ENCODE assay signal across 8 cellular contexts in the genomic region with DNA sequence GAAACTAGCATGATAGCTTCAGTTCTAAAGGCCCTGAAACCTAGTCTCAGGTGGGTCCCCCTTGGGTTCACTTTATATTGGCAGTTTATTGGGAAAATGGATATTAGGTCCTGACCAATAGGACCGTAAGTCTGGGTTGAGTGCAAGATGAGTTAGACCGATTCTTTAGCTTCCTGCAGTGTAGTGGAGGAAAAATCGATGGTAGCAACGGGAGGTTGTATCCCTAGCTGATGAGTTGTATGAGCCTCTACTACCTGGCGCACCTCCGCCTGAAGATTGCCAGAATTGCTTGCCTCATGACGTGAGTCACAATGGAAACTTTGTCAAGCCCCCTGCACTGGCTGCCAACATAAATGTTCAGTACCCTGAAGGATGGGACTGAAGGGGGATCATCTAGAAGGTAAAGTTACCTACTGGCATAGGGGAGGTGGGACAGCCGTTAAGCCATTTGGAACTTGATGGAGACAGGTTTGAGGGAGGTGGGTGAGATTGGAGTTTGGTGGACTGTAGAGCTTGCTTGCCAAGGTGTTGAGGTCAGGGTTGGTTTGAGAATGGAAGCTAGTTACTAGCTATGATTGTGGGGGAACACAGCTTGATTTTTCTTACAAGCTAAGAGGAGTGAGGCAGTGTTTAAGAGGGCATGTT. TPM values are rescaled to one million over a fixed set of nuclear protein-coding genes. Genes with fewer than 3 reads are reported as not detected.
A peak's percentile ranks its signal among the peaks of the same experiment; 100 is the strongest.
DNase-seq lines count a peak whose midpoint lies in the region; ATAC-seq and TF ChIP-seq lines count a peak whose summit lies in the region.

No MANE protein-coding gene starts in this region.

- H3K79me2 ChIP-seq in SU-DHL-6 (ENCODE audit: insufficient read depth, low read length): peaks cover 31% of the 10 kb centered on the region
- H3K79me2 ChIP-seq in trophoblast cell (ENCODE audit: control insufficient read depth, insufficient read depth, low read length, poor library complexity): peaks cover 19% of the 10 kb centered on the region

- H3K18ac ChIP-seq in trophoblast cell (ENCODE audit: low read length): peak overlapping the region; percentile 23

- H3K36me3 ChIP-seq in SU-DHL-6 (ENCODE audit: low read length): peaks cover 48% of the 10 kb centered on the region
- H3K36me3 ChIP-seq in trophoblast cell (ENCODE audit: control insufficient read depth in 1 of 2, insufficient read depth in 2 of 2, low read length in 2 of 2): peaks cover 41 to 45% of the 10 kb centered on the region in 2 experiments

- H3K4ac ChIP-seq in trophoblast cell (ENCODE audit: low read depth, low read length): no peak overlapping the region

- ATAC-seq in GM21825 (IDR thresholded peaks at IDR 0.05; ENCODE audit: unreplicated experiment) (no peak), GM18502 (IDR thresholded peaks at IDR 0.05; ENCODE audit: poor library complexity, unreplicated experiment) (no peak)

- no peak overlapping the region for H4K91ac ChIP-seq in trophoblast cell (ENCODE audit: low read depth, low read length)

- H3K4me3 ChIP-seq in GM12875 (ENCODE audit: low read depth, low read length): peak overlapping the region; percentile 84
- no peak overlapping the region for H3K4me3 ChIP-seq in SU-DHL-6 (ENCODE audit: insufficient read depth, low read length, poor library complexity, severe bottlenecking)
- H3K4me3 ChIP-seq in trophoblast cell (ENCODE audit: low read depth, low read length): no peak overlapping the region

- no peak overlapping the region for H2AK5ac ChIP-seq in trophoblast cell (ENCODE audit: low read length)

- peak overlapping the region; percentile 25 for H4K12ac ChIP-seq in trophoblast cell (ENCODE audit: low read depth, low read length)

- no peaks in the 10 kb centered on the region for H4K20me1 ChIP-seq in SU-DHL-6 (ENCODE audit: low read depth, low read length)

- no peaks in the 10 kb centered on the region for H3K9me3 ChIP-seq in SU-DHL-6 (ENCODE audit: insufficient read depth, low read length)
- H3K9me3 ChIP-seq in trophoblast cell (ENCODE audit: insufficient read depth, low read depth, low read length): no peaks in the 10 kb centered on the region

- H4K8ac ChIP-seq in trophoblast cell (ENCODE audit: low read depth, low read length): no peak overlapping the region

- peak; percentile 40 for DNase-seq in dermis blood vessel endothelial cell
- peak in 1 of 2 donors; percentile 14 for DNase-seq in trophoblast cell
- no peak for DNase-seq in Ammon's horn (ENCODE audit: low spot score)
- no peak for DNase-seq in DMS153 (lab: John Stamatoyannopoulos, UW)

- H3K4me1 ChIP-seq in trophoblast cell (ENCODE audit: control insufficient read depth in 1 of 2, insufficient read depth in 2 of 2, low read length in 2 of 2): peaks cover 0 to 6% of the 10 kb centered on the region in 2 experiments

- peaks cover 95% of the 10 kb centered on the region for H3F3A ChIP-seq in SU-DHL-6 (ENCODE audit: insufficient read depth)

- H2BK5ac ChIP-seq in trophoblast cell (ENCODE audit: low read depth, low read length, poor library complexity): peak overlapping the region; percentile 23

- H2BK120ac ChIP-seq in trophoblast cell (ENCODE audit: insufficient read depth, low read length, poor library complexity): no peak overlapping the region

- no CpG with 5 or more reads among the region's 8 CpGs for WGBS in trophoblast cell (ENCODE audit: extremely low coverage, insufficient coverage, insufficient read length)

- TF ChIP-seq CTCF in GM12875 (IDR thresholded peaks at IDR 0.05; ENCODE audit: borderline replicate concordance, insufficient read depth, low read depth, low read length): no peak
- TF ChIP-seq CTCF in SU-DHL-6 (IDR thresholded peaks at IDR 0.05; ENCODE audit: insufficient read depth, low read length, poor library complexity, severe bottlenecking): no peak

- H2AFZ ChIP-seq in SU-DHL-6 (ENCODE audit: low read depth, low read length, severe bottlenecking): no peak overlapping the region
- H2AFZ ChIP-seq in trophoblast cell (ENCODE audit: insufficient read depth, low read length, poor library complexity): no peak overlapping the region

- H3K23ac ChIP-seq in trophoblast cell (ENCODE audit: low read length): no peak overlapping the region

- H3K79me1 ChIP-seq in trophoblast cell (ENCODE audit: low read length): peaks cover 28% of the 10 kb centered on the region

- H3K27ac ChIP-seq in SU-DHL-6 (ENCODE audit: low read depth, low read length) (peak overlapping the region; percentile 96), trophoblast cell (ENCODE audit: low read depth, low read length) (peak overlapping the region; percentile 92)

- peak overlapping the region; percentile 89 for H3K9ac ChIP-seq in SU-DHL-6 (ENCODE audit: low read length)
- peak overlapping the region; percentile 9 for H3K9ac ChIP-seq in trophoblast cell (ENCODE audit: low read length)

- H2BK12ac ChIP-seq in trophoblast cell (ENCODE audit: low read length): no peak overlapping the region

- no peaks in the 10 kb centered on the region for H3K9me2 ChIP-seq in SU-DHL-6 (replicated peaks; ENCODE audit: insufficient read depth, low read length)

- H3K4me2 ChIP-seq in SU-DHL-6 (ENCODE audit: low read depth, low read length, poor library complexity, severe bottlenecking) (peak overlapping the region; percentile 84), trophoblast cell (ENCODE audit: low read length) (peak overlapping the region; percentile 17)

- peak overlapping the region; percentile 1 for H3K14ac ChIP-seq in trophoblast cell (ENCODE audit: low read length)

- H3K27me3 ChIP-seq in SU-DHL-6 (ENCODE audit: low read length) (no peaks in the 10 kb centered on the region), trophoblast cell (ENCODE audit: insufficient read depth, low read length) (no peaks in the 10 kb centered on the region)

RNA-seq across cellular contexts. Expression of a gene that starts 4.0 kb away (rescaled TPM):
- 54.5 and 99.4 TPM in 2 replicates for total RNA-seq in dermis blood vessel endothelial cell
- 90.8 and 94.1 TPM in 2 replicates for polyA plus RNA-seq in trophoblast cell (2013)

RNA-seq across cellular contexts. Expression of a gene that starts 43.1 kb away (rescaled TPM):
- 20.6 and 28.2 TPM in 2 replicates for total RNA-seq in dermis blood vessel endothelial cell
- 50.8 and 53.6 TPM in 2 replicates for polyA plus RNA-seq in trophoblast cell (2013)
